In genomic region chr6:154138806-154139205, GRCh38 we compare ENCODE assay signal across 28 cellular contexts.
DNase-seq lines count a peak whose midpoint lies in the region; ATAC-seq, FAIRE-seq and TF ChIP-seq lines count a peak whose summit lies in the region.
"Had no signal": no experiment of that assay in that cellular context is flagged by ENCODE, and none has a peak within 500 bp of the region (broad histone marks: within the 10 kb centered on the region; RNA-seq: fewer than 3 reads in every experiment).

No MANE protein-coding gene starts in this region.

- no peaks in the 10 kb centered on the region for H3K36me3 ChIP-seq in K562 (ENCODE audit: control insufficient read depth, insufficient read depth, low read length)
- H3K36me3 ChIP-seq: ascending aorta, HAP-1, SJSA1, stomach, thyroid gland had no signal

- H4K20me1 ChIP-seq in K562 (replicated peaks; ENCODE audit: control insufficient read depth, insufficient read depth, low read length): no peaks in the 10 kb centered on the region

- WGBS in K562 (ENCODE audit: insufficient coverage, low coverage, missing lambda C conversion rate): 3% methylated on average over 6 of the region's 6 CpGs

- no peak for TF ChIP-seq EP300 in K562 (IDR thresholded peaks at IDR 0.05; ENCODE audit: low read length)

- no peak for FAIRE-seq in K562 (lab: Jason Lieb, UNC)
- FAIRE-seq: GM12878, keratinocyte had no signal

- POLR2A ChIA-PET in K562 (lab: Yijun Ruan, JAX): no interaction called here

- H3K9me3 ChIP-seq in K562 (replicated peaks; ENCODE audit: control insufficient read depth, insufficient read depth, low read depth, low read length): no peaks in the 10 kb centered on the region
- H3K9me3 ChIP-seq: ascending aorta, HAP-1, SJSA1, stomach, thyroid gland had no signal

- no peak for TF ChIP-seq RAD21 in K562 (CRISPR knock-in tag; conservative IDR thresholded peaks at IDR 0.05 in 1 of 2, IDR thresholded peaks at IDR 0.05 in 1 of 2)

- no peak overlapping the region for H3K9ac ChIP-seq in K562 (ENCODE audit: insufficient read depth in 1 of 2, low read depth in 2 of 2, low read length in 2 of 2)

- H3K79me2 ChIP-seq in K562 (ENCODE audit: control insufficient read depth, insufficient read depth, low read length): no peaks in the 10 kb centered on the region

- intact Hi-C loops in K562 (cut with micrococcal nuclease): no loop called here

- DNase-seq in CD1c-positive myeloid dendritic cell (ENCODE audit: extremely low spot score) (peak; percentile 45), LHCN-M2 (ENCODE audit: low read depth) (peak; percentile 1), K562 (ENCODE audit: extremely low read depth in 1 of 4, low spot score in 3 of 4) (no peak), kidney tubule cell (ENCODE audit: low spot score) (peak; percentile 55), NOMO-1 treated with DMSO at 0.1 percent for 48 hours (lab: John Stamatoyannopoulos, UW; ENCODE audit: unreplicated experiment) (no peak), islet precursor cell (no peak)
- DNase-seq in activated CD4-positive, alpha-beta T cell treated with anti-CD3 and anti-CD28 coated beads, Interleukin-2, amount 50 U/mL, for 48 hours: no peak
- DNase-seq: activated CD4-positive, alpha-beta T cell treated with anti-CD3 and anti-CD28 coated beads for 48 hours; activated gamma-delta T cell treated with Interleukin-2 at 50 U/mL for 16 hours; activated naive CD8-positive, alpha-beta T cell treated with anti-CD3 and anti-CD28 coated beads, Interleukin-2, amount 10 ng/mL, durations not matched to agents 7 days and 5 days; activated T-cell treated with anti-CD3 and anti-CD28 coated beads, Interleukin-2, amount 50 U/mL, for 1 hour; effector memory CD4-positive, alpha-beta T cell; NCI-H1436; NCI-H2081 treated with DMSO at 0.1 percent for 48 hours; NCI-H345; NCI-H69; occipital lobe; stimulated activated CD4-positive, alpha-beta T cell treated with anti-CD3 and anti-CD28 coated beads, Interleukin-4, amount 100 ng/mL, for 1 hour; stomach; T1000; thyroid gland had no signal

- H2AFZ ChIP-seq in K562 (ENCODE audit: low read depth, low read length): no peak overlapping the region

- no peak overlapping the region for H3K4me3 ChIP-seq in K562
- H3K4me3 ChIP-seq: ascending aorta, coronary artery, GM12878, HAP-1, SJSA1, stomach, thyroid gland had no signal

- TF ChIP-seq CTCF in K562 (IDR thresholded peaks at IDR 0.05 in 2 of 3, conservative IDR thresholded peaks at IDR 0.05 in 1 of 3; ENCODE audit: insufficient read depth in 2 of 3, low read depth in 1 of 3, low read length in 3 of 3): no peak

- H3K9me1 ChIP-seq in K562 (ENCODE audit: control insufficient read depth, insufficient read depth, low read length): no peaks in the 10 kb centered on the region

- no peak overlapping the region for H3K27ac ChIP-seq in K562 (ENCODE audit: extremely low read depth, low read depth, low read length)
- H3K27ac ChIP-seq: ascending aorta, coronary artery, SJSA1, stomach, thyroid gland had no signal

- TF ChIP-seq POLR2A in K562 (conservative IDR thresholded peaks at IDR 0.05): no peak

- H3K4me2 ChIP-seq in K562 (ENCODE audit: insufficient read depth, low read length): no peak overlapping the region

- in situ Hi-C loops in K562 (cut with MboI): no loop called here

- CTCF ChIA-PET in K562 (lab: Yijun Ruan, JAX; ENCODE audit: low intra/inter-chr PET ratio): no interaction called here

- BruUV-seq in K562 (replicated peaks; lab: Mats Ljungman, UMichigan): no TSS peak

- H3K4me1 ChIP-seq in K562 (replicated peaks in 1 of 2; ENCODE audit: control insufficient read depth in 2 of 2, insufficient read depth in 2 of 2, low read length in 2 of 2): no peaks in the 10 kb centered on the region
- H3K4me1 ChIP-seq: ascending aorta, SJSA1, stomach, thyroid gland had no signal

- H3K27me3 ChIP-seq in K562 (ENCODE audit: control insufficient read depth in 2 of 2, insufficient read depth in 2 of 2, low read length in 2 of 2): 0 out of 5 replicates have a peak, but pooled peaks cover 0 to 4% of the 10 kb centered on the region in 2 experiments
- H3K27me3 ChIP-seq: ascending aorta, stomach, thyroid gland had no signal

- ATAC-seq in K562 (no peak; the same call in 2 of the 3 replicates), GM21737 (IDR thresholded peaks at IDR 0.05; ENCODE audit: unreplicated experiment) (no peak)
- ATAC-seq: GM12878 had no signal

TF ChIP-seq in K562, 482 proteins besides CTCF, POLR2A, EP300 and RAD21:
- TF ChIP-seq RB1 (IDR thresholded peaks at IDR 0.05; ENCODE audit: low read depth) (no peak), NFYB (IDR thresholded peaks at IDR 0.05; ENCODE audit: extremely low read depth, insufficient read length) (peak; percentile 6), GABPB1 (CRISPR knock-in tag; IDR thresholded peaks at IDR 0.05) (no peak)
TF ChIP-seq in K562: peak in this region for 1.

Comparison
In these comparisons a context has a peak if more than half of its experiments do, and no peak if none do; other contexts are left out.
1. DNase-seq: peak in CD1c-positive myeloid dendritic cell (single experiment), LHCN-M2 (single experiment) and kidney tubule cell (single experiment); none in K562 (0 of 4), NOMO-1 treated with DMSO at 0.1 percent for 48 hours (single experiment), islet precursor cell (single experiment) and activated CD4-positive, alpha-beta T cell treated with anti-CD3 and anti-CD28 coated beads, Interleukin-2, amount 50 U/mL, for 48 hours (0 of 2).